Comparison of ENCODE assay signal across 23 cellular contexts in genomic region chr5:10157085-10157669, GRCh38.
DNase-seq lines count a peak whose midpoint lies in the region; ATAC-seq and TF ChIP-seq lines count a peak whose summit lies in the region.
"Had no signal": no experiment of that assay in that cellular context is flagged by ENCODE, and none has a peak within 500 bp of the region (broad histone marks: within the 10 kb centered on the region; RNA-seq: fewer than 3 reads in every experiment).

No MANE protein-coding gene starts in this region.

- no peak overlapping the region for H3K27ac Mint-ChIP-seq in stimulated activated memory B cell treated with anti-CD40 and anti-IgM and Interleukin-4, amounts not matched to agents 10 μg/mL and 1 μg/mL and 100 μg/mL, for 72 hours
- H3K27ac Mint-ChIP-seq: naive B cell; stimulated activated naive CD8-positive, alpha-beta T cell treated with anti-CD3 and anti-CD28 coated beads, Interleukin-15, Interleukin-2, amounts not matched to agents 100 ng/mL and 50 ng/mL, for 24 hours had no signal

- no peak overlapping the region for H3K4me3 Mint-ChIP-seq in stimulated activated memory B cell treated with anti-CD40 and anti-IgM and Interleukin-4, amounts not matched to agents 10 μg/mL and 1 μg/mL and 100 μg/mL, for 72 hours
- H3K4me3 Mint-ChIP-seq: CD4-positive, CD25-positive, alpha-beta regulatory T cell; naive B cell; stimulated activated naive CD8-positive, alpha-beta T cell treated with anti-CD3 and anti-CD28 coated beads, Interleukin-15, Interleukin-2, amounts not matched to agents 100 ng/mL and 50 ng/mL, for 24 hours had no signal

- H3K9me3 Mint-ChIP-seq in stimulated activated memory B cell treated with anti-CD40 and anti-IgM and Interleukin-4, amounts not matched to agents 10 μg/mL and 1 μg/mL and 100 μg/mL, for 72 hours, result no peaks in the 10 kb centered on the region
- H3K9me3 Mint-ChIP-seq: naive B cell; stimulated activated naive CD8-positive, alpha-beta T cell treated with anti-CD3 and anti-CD28 coated beads, Interleukin-15, Interleukin-2, amounts not matched to agents 100 ng/mL and 50 ng/mL, for 24 hours had no signal

- H3K4me3 ChIP-seq in HUES6 (ENCODE audit: low read depth, low read length), result 0 out of 2 replicates have a peak overlapping the region, but pooled peaks have one; percentile 5
- H3K4me3 ChIP-seq: body of pancreas, gastrocnemius medialis, tibial nerve had no signal

- no peaks in the 10 kb centered on the region for H3K36me3 Mint-ChIP-seq in stimulated activated memory B cell treated with anti-CD40 and anti-IgM and Interleukin-4, amounts not matched to agents 10 μg/mL and 1 μg/mL and 100 μg/mL, for 72 hours
- H3K36me3 Mint-ChIP-seq: CD4-positive, CD25-positive, alpha-beta regulatory T cell had no signal

- no peak overlapping the region for H3K27ac ChIP-seq in HUES6 (ENCODE audit: low read depth, low read length)
- H3K27ac ChIP-seq: body of pancreas, gastrocnemius medialis, tibial nerve had no signal

- H3K9ac ChIP-seq in HUES6 (ENCODE audit: low read length), result no peak overlapping the region

- H3K27me3 ChIP-seq in HUES6 (ENCODE audit: control insufficient read depth, insufficient read depth, low read length), result no peaks in the 10 kb centered on the region
- H3K27me3 ChIP-seq: body of pancreas, gastrocnemius medialis, tibial nerve had no signal

- H3K4me1 ChIP-seq in HUES6 (ENCODE audit: control insufficient read depth, insufficient read depth, low read length), result peaks cover 39% of the 10 kb centered on the region
- H3K4me1 ChIP-seq: body of pancreas, gastrocnemius medialis, tibial nerve had no signal

- no peak for TF ChIP-seq CTCF in GM20000 (IDR thresholded peaks at IDR 0.05; ENCODE audit: extremely low read depth, missing control alignments)

- peaks cover 19% of the 10 kb centered on the region for H3K27me3 Mint-ChIP-seq in stimulated activated memory B cell treated with anti-CD40 and anti-IgM and Interleukin-4, amounts not matched to agents 10 μg/mL and 1 μg/mL and 100 μg/mL, for 72 hours

- peak; percentile 22 for ATAC-seq in stimulated activated memory B cell treated with anti-CD40 and anti-IgM and Interleukin-4, amounts not matched to agents 10 μg/mL and 1 μg/mL and 100 μg/mL, for 72 hours
- ATAC-seq: activated CD4-positive, CD25-positive, alpha-beta regulatory T cell treated with anti-CD3 and anti-CD28 coated beads, Interleukin-2, amount 50 U/mL, for 24 hours; body of pancreas; gastrocnemius medialis; left colon had no signal

- DNase-seq in NCI-H748 (lab: John Stamatoyannopoulos, UW; ENCODE audit: unreplicated experiment) (peak; percentile 95), iPS DF 19.7 (ENCODE audit: low read depth, low spot score) (peak; percentile 57), GM20000 (ENCODE audit: low spot score) (no peak), HCEC 1CT (no peak)
- DNase-seq in activated CD4-positive, alpha-beta T cell treated with anti-CD3 and anti-CD28 coated beads, Interleukin-2, amount 50 U/mL, for 1 hour, result no peak
- DNase-seq: activated gamma-delta T cell treated with Interleukin-2 at 50 U/mL for 16 hours; activated T-cell treated with anti-CD3 and anti-CD28 coated beads, Interleukin-2, amount 50 U/mL, for 1 hour; body of pancreas; CD4-positive, CD25-positive, alpha-beta regulatory T cell; effector CD8-positive, alpha-beta T cell; gastrocnemius medialis; Karpas-422; left colon; mesenchymal stem cell; naive B cell; NCI-H187 treated with DMSO at 0.1 percent for 48 hours; stimulated activated CD4-positive, alpha-beta T cell treated with anti-CD3 and anti-CD28 coated beads, Interleukin-4, amount 100 ng/mL, for 24 hours; T-helper 9 cell had no signal

- no peaks in the 10 kb centered on the region for H3K4me1 Mint-ChIP-seq in stimulated activated memory B cell treated with anti-CD40 and anti-IgM and Interleukin-4, amounts not matched to agents 10 μg/mL and 1 μg/mL and 100 μg/mL, for 72 hours
- H3K4me1 Mint-ChIP-seq: CD4-positive, CD25-positive, alpha-beta regulatory T cell; naive B cell had no signal

- no peaks in the 10 kb centered on the region for H3K9me3 ChIP-seq in HUES6 (ENCODE audit: control insufficient read depth, insufficient read depth, low read depth, low read length)
- H3K9me3 ChIP-seq: body of pancreas, gastrocnemius medialis, tibial nerve had no signal

- no peaks in the 10 kb centered on the region for H3K36me3 ChIP-seq in HUES6 (ENCODE audit: control insufficient read depth, insufficient read depth, low read length)
- H3K36me3 ChIP-seq: gastrocnemius medialis, tibial nerve had no signal

Comparison
In these comparisons a context has a peak if more than half of its experiments do, and no peak if none do; other contexts are left out.
1. DNase-seq: peak in NCI-H748 (single experiment) and iPS DF 19.7 (single experiment); none in GM20000 (single experiment), activated CD4-positive, alpha-beta T cell treated with anti-CD3 and anti-CD28 coated beads, Interleukin-2, amount 50 U/mL, for 1 hour (single experiment) and HCEC 1CT (single experiment).